Comparison of ENCODE assay signal across 21 cellular contexts in genomic region chr10:32360241-32360640, GRCh38.
"Had no signal": no experiment of that assay in that cellular context is flagged by ENCODE, and none has a peak within 500 bp of the region (broad histone marks: within the 10 kb centered on the region; RNA-seq: fewer than 3 reads in every experiment).

No MANE protein-coding gene starts in this region.

- H3K9me3 ChIP-seq: body of pancreas, prostate gland, uterus had no signal

- DNase-seq: activated CD4-positive, CD25-positive, alpha-beta regulatory T cell treated with anti-CD3 and anti-CD28 coated beads, Interleukin-2, amount 50 U/mL, for 72 hours; activated T-cell treated with anti-CD3 and anti-CD28 coated beads for 4 hours; amygdala; body of pancreas; caudate nucleus; effector CD8-positive, alpha-beta T cell; foreskin keratinocyte; glutamatergic neuron; kidney glomerular epithelial cell; right cardiac atrium; small intestine; stimulated activated CD4-positive, alpha-beta T cell treated with anti-CD3 and anti-CD28 coated beads, Interleukin-4, amount 100 ng/mL, for 24 hours; stimulated activated naive CD4-positive, alpha-beta T cell treated with Interleukin-2 at 50 U/mL for 16 hours; substantia nigra; T-helper 9 cell; uterus had no signal

- H3K27ac ChIP-seq: body of pancreas, coronary artery, foreskin keratinocyte, tibial nerve, uterus had no signal

- H3K4me3 Mint-ChIP-seq: neural crest cell had no signal

- ATAC-seq: activated naive CD4-positive, alpha-beta T cell treated with anti-CD3 and anti-CD28 coated beads, Interleukin-2, amount 50 U/mL, for 72 hours; body of pancreas; foreskin keratinocyte; right cardiac atrium had no signal

- H3K27ac Mint-ChIP-seq: activated naive CD4-positive, alpha-beta T cell treated with anti-CD3 and anti-CD28 coated beads, Interleukin-2, amount 50 U/mL, for 72 hours had no signal
